Comparison of ENCODE assay signal across 13 cellular contexts in genomic region chr12:47393403-47393790, GRCh38.
A peak's percentile ranks its signal among the peaks of the same experiment; 100 is the strongest.
DNase-seq lines count a peak whose midpoint lies in the region; ATAC-seq and TF ChIP-seq lines count a peak whose summit lies in the region.
"Had no signal": no experiment of that assay in that cellular context is flagged by ENCODE, and none has a peak within 500 bp of the region (broad histone marks: within the 10 kb centered on the region; RNA-seq: fewer than 3 reads in every experiment).

No MANE protein-coding gene starts in this region.

- no peak for ATAC-seq in PC-3
- no peak for ATAC-seq in HG03159 (IDR thresholded peaks at IDR 0.05; ENCODE audit: unreplicated experiment)

- peaks cover 20% of the 10 kb centered on the region for H3K36me3 Mint-ChIP-seq in T-helper 1 cell treated with Interleukin-12 subunit alpha and Interleukin-12 subunit beta and Interleukin-4 antibody, amounts not matched to agents 30 μg/mL and 1 μg/mL, for 36 hours (ENCODE audit: low read depth)
- peaks cover 4% of the 10 kb centered on the region for H3K36me3 Mint-ChIP-seq in chondrocyte (ENCODE audit: low read depth)

- CTCF ChIA-PET in PC-3 (lab: Charles Lee), result no interaction called here

- no peaks in the 10 kb centered on the region for H3K36me3 ChIP-seq in PC-3 (ENCODE audit: low read depth, low read length)
- H3K36me3 ChIP-seq in rectal smooth muscle tissue (ENCODE audit: control insufficient read depth, insufficient read depth, low read length), result no peaks in the 10 kb centered on the region
- H3K36me3 ChIP-seq: esophagus squamous epithelium, transverse colon had no signal

- DNase-seq in T-helper 1 cell (no peak), PC-3 (no peak), chondrocyte (ENCODE audit: low spot score) (no peak), DMS153 (lab: John Stamatoyannopoulos, UW) (no peak), GOT3 (lab: John Stamatoyannopoulos, UW) (no peak)
- DNase-seq: cerebellar nuclear complex, esophagus squamous epithelium, Kasumi-1 had no signal

- H3K4me3 ChIP-seq in PC-3 (ENCODE audit: low read length) (no peak overlapping the region), rectal smooth muscle tissue (ENCODE audit: low read length) (no peak overlapping the region)
- H3K4me3 ChIP-seq: PC-9, transverse colon had no signal

- H3K9ac ChIP-seq in PC-3 (ENCODE audit: low read length), result no peak overlapping the region
- H3K9ac ChIP-seq in rectal smooth muscle tissue (ENCODE audit: low read length), result no peak overlapping the region

- H3K4me2 ChIP-seq in PC-3 (ENCODE audit: low read length), result peak overlapping the region; percentile 10
- H3K4me2 ChIP-seq: PC-9 had no signal

- H3K4me1 Mint-ChIP-seq in T-helper 1 cell treated with Interleukin-12 subunit alpha and Interleukin-12 subunit beta and Interleukin-4 antibody, amounts not matched to agents 30 μg/mL and 1 μg/mL, for 36 hours (ENCODE audit: low read depth), result peaks cover 75% of the 10 kb centered on the region
- peaks cover 39% of the 10 kb centered on the region for H3K4me1 Mint-ChIP-seq in chondrocyte (ENCODE audit: low read depth)

- peaks cover 8% of the 10 kb centered on the region for H3K9me3 Mint-ChIP-seq in T-helper 1 cell treated with Interleukin-12 subunit alpha and Interleukin-12 subunit beta and Interleukin-4 antibody, amounts not matched to agents 30 μg/mL and 1 μg/mL, for 36 hours
- H3K9me3 Mint-ChIP-seq in chondrocyte (ENCODE audit: low read depth), result peaks cover 15% of the 10 kb centered on the region

- intact Hi-C loops in PC-3 (cut with micrococcal nuclease), result no loop called here

- no peaks in the 10 kb centered on the region for H4K20me1 ChIP-seq in PC-3 (ENCODE audit: low read length)

- no peaks in the 10 kb centered on the region for H3K9me3 ChIP-seq in PC-3 (ENCODE audit: low read length)

- H3K4me1 ChIP-seq in PC-3 (ENCODE audit: insufficient read depth, low read length), result peaks cover 13% of the 10 kb centered on the region
- peaks cover 12% of the 10 kb centered on the region for H3K4me1 ChIP-seq in rectal smooth muscle tissue (ENCODE audit: control insufficient read depth, insufficient read depth, low read length)

- H3K9me2 ChIP-seq in PC-3 (replicated peaks; ENCODE audit: low read length), result no peaks in the 10 kb centered on the region

- H3K27me3 ChIP-seq in PC-3 (ENCODE audit: low read length) (no peaks in the 10 kb centered on the region), rectal smooth muscle tissue (ENCODE audit: control insufficient read depth, insufficient read depth, low read length) (no peaks in the 10 kb centered on the region)
- H3K27me3 ChIP-seq: esophagus squamous epithelium, transverse colon had no signal

- TF ChIP-seq CTCF in PC-3 (conservative IDR thresholded peaks at IDR 0.05; ENCODE audit: low read depth, low read length), result no peak
- no peak for TF ChIP-seq CTCF in chondrocyte (IDR thresholded peaks at IDR 0.05)

- peak overlapping the region; percentile 5 for H3K4me3 Mint-ChIP-seq in T-helper 1 cell treated with Interleukin-12 subunit alpha and Interleukin-12 subunit beta and Interleukin-4 antibody, amounts not matched to agents 30 μg/mL and 1 μg/mL, for 36 hours
- no peak overlapping the region for H3K4me3 Mint-ChIP-seq in chondrocyte (ENCODE audit: unreplicated experiment)

- no peaks in the 10 kb centered on the region for H3K79me2 ChIP-seq in PC-3 (ENCODE audit: low read length)

- POLR2A ChIA-PET in PC-3 (lab: Charles Lee; ENCODE audit: unreplicated experiment), result no interaction called here

- no peaks in the 10 kb centered on the region for H3K27me3 Mint-ChIP-seq in T-helper 1 cell treated with Interleukin-12 subunit alpha and Interleukin-12 subunit beta and Interleukin-4 antibody, amounts not matched to agents 30 μg/mL and 1 μg/mL, for 36 hours (ENCODE audit: low read depth)
- H3K27me3 Mint-ChIP-seq in chondrocyte (ENCODE audit: low read depth), result no peaks in the 10 kb centered on the region

- peak overlapping the region; percentile 85 for H3K27ac Mint-ChIP-seq in T-helper 1 cell treated with Interleukin-12 subunit alpha and Interleukin-12 subunit beta and Interleukin-4 antibody, amounts not matched to agents 30 μg/mL and 1 μg/mL, for 36 hours
- H3K27ac Mint-ChIP-seq in chondrocyte (ENCODE audit: unreplicated experiment), result peak overlapping the region; percentile 86

- BruUV-seq in PC-3 (replicated peaks; lab: Mats Ljungman, UMichigan), result no TSS peak

- H2AFZ ChIP-seq in PC-3 (ENCODE audit: low read length), result no peak overlapping the region
- H2AFZ ChIP-seq: PC-9 had no signal

- H3K27ac ChIP-seq in PC-3 (ENCODE audit: low read length) (no peak overlapping the region), rectal smooth muscle tissue (ENCODE audit: low read depth, low read length) (peak overlapping the region; percentile 43)
- H3K27ac ChIP-seq: PC-9 had no signal

- no peaks in the 10 kb centered on the region for H3F3A ChIP-seq in PC-3 (ENCODE audit: low read length, unreplicated experiment)
